Comparison of ENCODE assay signal across 9 cellular contexts in genomic region chr2:53913721-53914120, GRCh38. TPM values are rescaled to one million over a fixed set of nuclear protein-coding genes. Genes with fewer than 3 reads are reported as not detected.
DNase-seq lines count a peak whose midpoint lies in the region; ATAC-seq and TF ChIP-seq lines count a peak whose summit lies in the region.
"Had no signal": no experiment of that assay in that cellular context is flagged by ENCODE, and none has a peak within 500 bp of the region (broad histone marks: within the 10 kb centered on the region; RNA-seq: fewer than 3 reads in every experiment).

No MANE protein-coding gene starts in this region.

- peaks cover 21% of the 10 kb centered on the region for H3K4me1 Mint-ChIP-seq in Calu3 (ENCODE audit: low read depth, unreplicated experiment)
- peaks cover 13% of the 10 kb centered on the region for H3K4me1 Mint-ChIP-seq in activated naive CD8-positive, alpha-beta T cell treated with anti-CD3 and anti-CD28 coated beads, Interleukin-2, amount 50 U/mL, for 24 hours

- H3K4me1 ChIP-seq in thyroid gland (no peaks in the 10 kb centered on the region), tibial nerve (peaks cover 0 to 2% (median 0%) of the 10 kb centered on the region in 4 donors)

- intact Hi-C loops in Calu3 (cut with micrococcal nuclease; ENCODE audit: unreplicated experiment) = no loop called here
- intact Hi-C loops in thyroid gland (cut with DNase I) = no loop called here

- no peak overlapping the region for H3K4me3 Mint-ChIP-seq in Calu3 (ENCODE audit: low read depth, unreplicated experiment)
- H3K4me3 Mint-ChIP-seq in activated naive CD8-positive, alpha-beta T cell treated with anti-CD3 and anti-CD28 coated beads, Interleukin-2, amount 50 U/mL, for 24 hours = no peak overlapping the region

- H3K27me3 ChIP-seq in thyroid gland (no peaks in the 10 kb centered on the region), tibial nerve (no peaks in the 10 kb centered on the region)

- H3K4me3 ChIP-seq in thyroid gland (replicated peaks in 1 of 3) (no peak overlapping the region), tibial nerve (no peak overlapping the region)

- H3K9me3 Mint-ChIP-seq in Calu3 (ENCODE audit: low read depth, unreplicated experiment) = no peaks in the 10 kb centered on the region
- H3K9me3 Mint-ChIP-seq in activated naive CD8-positive, alpha-beta T cell treated with anti-CD3 and anti-CD28 coated beads, Interleukin-2, amount 50 U/mL, for 24 hours = no peaks in the 10 kb centered on the region

- ATAC-seq in GM19467 (IDR thresholded peaks at IDR 0.05; ENCODE audit: unreplicated experiment) (peak; percentile 78), HG03571 (IDR thresholded peaks at IDR 0.05; ENCODE audit: unreplicated experiment) (peak; percentile 88)
- peak; percentile 99 for ATAC-seq in activated naive CD8-positive, alpha-beta T cell treated with anti-CD3 and anti-CD28 coated beads, Interleukin-2, amount 50 U/mL, for 24 hours
- ATAC-seq: HCT116 had no signal

- no peaks in the 10 kb centered on the region for H3K27me3 Mint-ChIP-seq in Calu3 (ENCODE audit: unreplicated experiment)
- H3K27me3 Mint-ChIP-seq in activated naive CD8-positive, alpha-beta T cell treated with anti-CD3 and anti-CD28 coated beads, Interleukin-2, amount 50 U/mL, for 24 hours = no peaks in the 10 kb centered on the region

- TF ChIP-seq POLR2A in thyroid gland (IDR thresholded peaks at IDR 0.05) (no peak), tibial nerve (IDR thresholded peaks at IDR 0.05) (no peak)

- no peak for TF ChIP-seq EP300 in tibial nerve (IDR thresholded peaks at IDR 0.05)

- CTCF ChIA-PET in Calu3 (lab: Charles Lee) = no interaction called here

- DNase-seq in Calu3 (peak; percentile 27), thyroid gland (no peak), COLO668 (lab: John Stamatoyannopoulos, UW; ENCODE audit: unreplicated experiment) (no peak), tibial nerve (ENCODE audit: low spot score in 2 of 2) (no peak)
- peak; percentile 36 for DNase-seq in activated naive CD8-positive, alpha-beta T cell treated with anti-CD3 and anti-CD28 coated beads, Interleukin-2, amount 50 U/mL, for 24 hours
- DNase-seq in stimulated activated CD4-positive, alpha-beta T cell treated with anti-CD3 and anti-CD28 coated beads, Interleukin-4, amount 100 ng/mL, for 1 hour = peak; percentile 7

- peaks cover 10 to 24% of the 10 kb centered on the region in 2 donors for H3K36me3 ChIP-seq in thyroid gland
- peaks cover 0 to 65% (median 2%) of the 10 kb centered on the region in 3 donors for H3K36me3 ChIP-seq in tibial nerve

- H3K27ac ChIP-seq in thyroid gland = no peak overlapping the region
- no peak overlapping the region for H3K27ac ChIP-seq in tibial nerve

- 81 to 85% methylated on average over 3 of the region's 3 CpGs for WGBS in thyroid gland, 2 donors
- WGBS in tibial nerve, 2 donors = 73 to 84% methylated on average over 3 of the region's 3 CpGs

- H3K36me3 Mint-ChIP-seq in Calu3 (ENCODE audit: insufficient read depth, unreplicated experiment) = no peaks in the 10 kb centered on the region
- peaks cover 33% of the 10 kb centered on the region for H3K36me3 Mint-ChIP-seq in activated naive CD8-positive, alpha-beta T cell treated with anti-CD3 and anti-CD28 coated beads, Interleukin-2, amount 50 U/mL, for 24 hours (ENCODE audit: low read depth)

- BruUV-seq in Calu3 (replicated peaks; lab: Mats Ljungman, UMichigan) = no TSS peak

- TF ChIP-seq CTCF in Calu3 (IDR thresholded peaks at IDR 0.05; ENCODE audit: unreplicated experiment) (no peak), thyroid gland (IDR thresholded peaks at IDR 0.05) (no peak), tibial nerve (IDR thresholded peaks at IDR 0.05) (no peak)

- H3K27ac Mint-ChIP-seq in Calu3 (ENCODE audit: unreplicated experiment) = no peak overlapping the region
- peak overlapping the region; percentile 78 for H3K27ac Mint-ChIP-seq in activated naive CD8-positive, alpha-beta T cell treated with anti-CD3 and anti-CD28 coated beads, Interleukin-2, amount 50 U/mL, for 24 hours

- no peaks in the 10 kb centered on the region for H3K9me3 ChIP-seq in thyroid gland
- no peaks in the 10 kb centered on the region for H3K9me3 ChIP-seq in tibial nerve

RNA-seq across cellular contexts. Expression of gene GPR75, which starts 54.0 kb away (rescaled TPM):
- 5.4 and 7.5 TPM in 2 replicates for total RNA-seq in Calu3 (2022)
- total RNA-seq in thyroid gland = 1 to 10 TPM; 3.7 to 7.9 (median 6.1) TPM
- total RNA-seq in tibial nerve = 1 to 10 TPM in 3 of 4 donors, under 1 TPM in 1; 0.98 to 2.2 (median 2.0) TPM

RNA-seq across cellular contexts. Expression of gene PSME4, which starts 57.1 kb away (rescaled TPM):
- 53.7 and 58.4 TPM in 2 replicates for total RNA-seq in Calu3 (2022)
- 100 to 1,000 TPM in 1 of 4 donors, 10 to 100 TPM in 3; 64.3 to 131 (median 84.4) TPM for total RNA-seq in thyroid gland
- total RNA-seq in tibial nerve = 10 to 100 TPM; 32.4 to 50.6 (median 38.5) TPM

Comparison
In these comparisons a context has a peak if more than half of its experiments do, and no peak if none do; other contexts are left out.
1. DNase-seq: peak in Calu3 (single experiment), activated naive CD8-positive, alpha-beta T cell treated with anti-CD3 and anti-CD28 coated beads, Interleukin-2, amount 50 U/mL, for 24 hours (single experiment) and stimulated activated CD4-positive, alpha-beta T cell treated with anti-CD3 and anti-CD28 coated beads, Interleukin-4, amount 100 ng/mL, for 1 hour (single experiment); none in thyroid gland (0 of 2), COLO668 (single experiment) and tibial nerve (0 of 2).
2. Peak in every context shown above with its lines, with median percentiles within 50 percentile points of each other: ATAC-seq.